In genomic region chr20:38435555-38435939, GRCh38 we compare ENCODE assay signal across 8 cellular contexts. TPM values are rescaled to one million over a fixed set of nuclear protein-coding genes. Genes with fewer than 3 reads are reported as not detected.
DNase-seq lines count a peak whose midpoint lies in the region; FAIRE-seq and TF ChIP-seq lines count a peak whose summit lies in the region.

No MANE protein-coding gene starts in this region.

- no peak for FAIRE-seq in GM12891 (lab: Jason Lieb, UNC)

- peak overlapping the region; percentile 90 for H4K91ac ChIP-seq in neuronal stem cell (ENCODE audit: low read depth, low read length, poor library complexity)

- H3K27ac ChIP-seq in MM.1S (ENCODE audit: low read length) = no peak overlapping the region
- peak overlapping the region; percentile 96 for H3K27ac ChIP-seq in brain microvascular endothelial cell
- H3K27ac ChIP-seq in neuronal stem cell (replicated peaks; ENCODE audit: low read length) = no peak overlapping the region

- H3K4me3 ChIP-seq in MM.1S (ENCODE audit: low read length) (no peak overlapping the region), brain microvascular endothelial cell (ENCODE audit: low read depth, low read length) (no peak overlapping the region), neuronal stem cell (ENCODE audit: low read length in 2 of 2) (peak overlapping the region in 1 of 2 donors; percentile 77)

- no peak overlapping the region for H3K14ac ChIP-seq in neuronal stem cell (ENCODE audit: low read length)

- H4K8ac ChIP-seq in neuronal stem cell (ENCODE audit: low read depth, low read length) = no peak overlapping the region

- H3K9me3 ChIP-seq in MM.1S (replicated peaks; ENCODE audit: insufficient read depth, low read length) = no peaks in the 10 kb centered on the region
- peaks cover 0 to 14% of the 10 kb centered on the region in 2 donors for H3K9me3 ChIP-seq in neuronal stem cell (replicated peaks in 1 of 2; ENCODE audit: control insufficient read depth in 2 of 2, insufficient read depth in 1 of 2, low read depth in 1 of 2, low read length in 2 of 2)

- peaks cover 36% of the 10 kb centered on the region for H4K20me1 ChIP-seq in MM.1S (ENCODE audit: insufficient read depth, low read length)

- H3K27me3 ChIP-seq in MM.1S (replicated peaks; ENCODE audit: insufficient read depth, low read length) (no peaks in the 10 kb centered on the region), brain microvascular endothelial cell (replicated peaks) (no peaks in the 10 kb centered on the region), neuronal stem cell (ENCODE audit: control insufficient read depth in 3 of 3, insufficient read depth in 3 of 3, low read depth in 1 of 3, low read length in 3 of 3) (no peaks in the 10 kb centered on the region)

- H3K36me3 ChIP-seq in MM.1S (replicated peaks; ENCODE audit: insufficient read depth, low read length) (peaks cover 34% of the 10 kb centered on the region), brain microvascular endothelial cell (replicated peaks) (peaks cover 38% of the 10 kb centered on the region), neuronal stem cell (replicated peaks in 1 of 2; ENCODE audit: control insufficient read depth in 2 of 2, insufficient read depth in 2 of 2, low read length in 2 of 2) (peaks cover 27 to 39% of the 10 kb centered on the region in 2 donors)

- TF ChIP-seq CTCF in MM.1S (IDR thresholded peaks at IDR 0.05; ENCODE audit: low read length) (no peak), brain microvascular endothelial cell (IDR thresholded peaks at IDR 0.05; ENCODE audit: low read depth, low read length, missing control alignments) (no peak)

- H2BK120ac ChIP-seq in neuronal stem cell (ENCODE audit: low read depth, low read length) = no peak overlapping the region

- H3K79me2 ChIP-seq in MM.1S (ENCODE audit: low read length) = peaks cover 47% of the 10 kb centered on the region

- H3K9ac ChIP-seq in MM.1S (ENCODE audit: low read length) = no peak overlapping the region
- H3K9ac ChIP-seq in neuronal stem cell (ENCODE audit: low read depth, low read length, poor library complexity) = no peak overlapping the region

- TF ChIP-seq POLR2A in GM12891 (IDR thresholded peaks at IDR 0.05; ENCODE audit: low read depth, low read length) = no peak

- H3K18ac ChIP-seq in neuronal stem cell (ENCODE audit: low read length) = no peak overlapping the region

- no peak overlapping the region for H2BK5ac ChIP-seq in neuronal stem cell (ENCODE audit: low read length)

- H2AFZ ChIP-seq in MM.1S (ENCODE audit: low read length) = peak overlapping the region; percentile 64
- peak overlapping the region; percentile 89 for H2AFZ ChIP-seq in neuronal stem cell (ENCODE audit: low read length)

- H3K4me1 ChIP-seq in MM.1S (ENCODE audit: low read length) = peaks cover 20% of the 10 kb centered on the region; the same call in 1 of the 2 replicates
- H3K4me1 ChIP-seq in neuronal stem cell (ENCODE audit: control insufficient read depth in 2 of 2, insufficient read depth in 1 of 2, low read depth in 1 of 2, low read length in 2 of 2) = peaks cover 10% of the 10 kb centered on the region in 2 donors

- H3K23ac ChIP-seq in neuronal stem cell (ENCODE audit: low read depth, low read length, poor library complexity) = no peak overlapping the region

- no peak overlapping the region for H2BK12ac ChIP-seq in neuronal stem cell (ENCODE audit: low read length)

- H3K4me2 ChIP-seq in MM.1S (ENCODE audit: low read depth, low read length) = peak overlapping the region; percentile 17; the same call in 1 of the 2 replicates
- H3K4me2 ChIP-seq in neuronal stem cell (ENCODE audit: insufficient read depth, low read length, poor library complexity, severe bottlenecking) = no peak overlapping the region

- peaks cover 14% of the 10 kb centered on the region for H3K79me1 ChIP-seq in neuronal stem cell (ENCODE audit: low read depth, low read length)

- peak; percentile 88 for DNase-seq in EH (ENCODE audit: low read depth)
- no peak for DNase-seq in MM.1S
- DNase-seq in brain microvascular endothelial cell = peak; percentile 95
- DNase-seq in neuronal stem cell (ENCODE audit: low spot score) = no peak
- no peak for DNase-seq in GM12891 (ENCODE audit: insufficient read length, low spot score)
- no peak for DNase-seq in SW480 (ENCODE audit: low spot score)
- no peak for DNase-seq in mesenteric fat pad (ENCODE audit: low spot score)
- no peak for DNase-seq in NCI-H187 treated with DMSO at 0.1 percent for 48 hours (lab: John Stamatoyannopoulos, UW)

- 0 out of 2 replicates have a peak, but pooled peaks cover 3% of the 10 kb centered on the region for H3F3A ChIP-seq in MM.1S (ENCODE audit: insufficient read depth, low read length)

- H3K4ac ChIP-seq in neuronal stem cell (ENCODE audit: low read length) = no peak overlapping the region

- H3K9me2 ChIP-seq in MM.1S (replicated peaks; ENCODE audit: insufficient read depth, low read length) = no peaks in the 10 kb centered on the region

- H2AK5ac ChIP-seq in neuronal stem cell (ENCODE audit: low read depth, low read length) = no peak overlapping the region

- in situ Hi-C loops in brain microvascular endothelial cell (cut with HindIII; ENCODE audit: low pct_ligation_motif_present, low sequenced_read_pairs) = no loop called here

- WGBS in neuronal stem cell (ENCODE audit: extremely low coverage in 2 of 2, insufficient read length in 2 of 2, insufficient replicate concordance in 1 of 2), 2 donors = no CpG with 5 or more reads among the region's 6 CpGs

- H2BK15ac ChIP-seq in neuronal stem cell (ENCODE audit: low read length) = no peak overlapping the region

TF ChIP-seq in GM12891, 5 proteins besides CTCF, POLR2A, EP300 and RAD21:
- no peak for TF ChIP-seq TAF1 (IDR thresholded peaks at IDR 0.05; ENCODE audit: low read depth, low read length)

RNA-seq across cellular contexts. Expression of gene SNHG17, which starts 0.4 kb away (rescaled TPM):
- polyA plus RNA-seq in neuronal stem cell (2013, experiment 1 of 2) = 32.9 TPM
- polyA plus RNA-seq in neuronal stem cell (2013, experiment 2 of 2) = 35.4 TPM
- 61.6 TPM for polyA plus RNA-seq in GM12891 (2012; ENCODE audit: low read depth, missing spikeins)
- 63.9 TPM for total RNA-seq in mesenteric fat pad

RNA-seq across cellular contexts. Expression of gene RALGAPB, which starts 37.1 kb away (rescaled TPM):
- 13.5 TPM for polyA plus RNA-seq in neuronal stem cell (2013, experiment 1 of 2)
- 13.4 TPM for polyA plus RNA-seq in neuronal stem cell (2013, experiment 2 of 2)
- 8.6 TPM for polyA plus RNA-seq in GM12891 (2012; ENCODE audit: low read depth, missing spikeins)
- total RNA-seq in mesenteric fat pad = 29.7 TPM

Comparison
In these comparisons a context has a peak if more than half of its experiments do, and no peak if none do; other contexts are left out.
1. DNase-seq: peak in EH (single experiment) and brain microvascular endothelial cell (single experiment); none in MM.1S (single experiment), neuronal stem cell (single experiment), GM12891 (single experiment), SW480 (single experiment), mesenteric fat pad (single experiment) and NCI-H187 treated with DMSO at 0.1 percent for 48 hours (single experiment).